Comparison of ENCODE assay signal across 10 cellular contexts in the genomic region with DNA sequence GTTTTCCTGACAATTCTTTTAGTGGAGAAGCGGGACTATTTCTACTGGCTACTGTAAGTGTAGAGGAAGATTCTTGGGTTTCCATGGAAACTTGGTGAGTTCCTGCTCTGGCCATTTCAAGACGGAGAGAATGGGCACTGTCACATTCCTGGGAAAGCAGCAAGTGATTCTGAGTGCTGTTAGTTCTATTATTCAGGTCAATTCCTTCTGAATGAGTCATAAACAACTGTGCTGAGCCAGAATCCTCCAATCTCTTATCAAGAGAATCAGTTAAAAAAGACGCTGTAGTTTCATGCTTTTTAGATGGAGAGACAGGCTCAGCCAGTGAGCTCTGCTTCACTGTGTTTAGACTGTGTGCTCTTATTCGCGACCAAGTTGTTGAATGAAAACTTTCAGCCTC. TPM values are rescaled to one million over a fixed set of nuclear protein-coding genes. Genes with fewer than 3 reads are reported as not detected.
DNase-seq lines count a peak whose midpoint lies in the region; ATAC-seq and TF ChIP-seq lines count a peak whose summit lies in the region.
"Had no signal": no experiment of that assay in that cellular context is flagged by ENCODE, and none has a peak within 500 bp of the region (broad histone marks: within the 10 kb centered on the region; RNA-seq: fewer than 3 reads in every experiment).

No MANE protein-coding gene starts in this region.

- H3K27me3 Mint-ChIP-seq in CD4-positive, alpha-beta memory T cell: no peaks in the 10 kb centered on the region
- no peaks in the 10 kb centered on the region for H3K27me3 Mint-ChIP-seq in naive thymus-derived CD4-positive, alpha-beta T cell

- H3K27ac Mint-ChIP-seq in CD4-positive, alpha-beta memory T cell: peak overlapping the region in 4 of 7 donors; percentile 1 to 59 (median 15)
- H3K27ac Mint-ChIP-seq in naive thymus-derived CD4-positive, alpha-beta T cell: peak overlapping the region in 7 of 9 donors; percentile 3 to 73 (median 69)

- DNase-seq in CD4-positive, alpha-beta memory T cell: no peak
- DNase-seq in LoVo (ENCODE audit: low spot score) (peak; percentile 48), dorsolateral prefrontal cortex (no peak), SK-N-DZ (ENCODE audit: low spot score) (no peak), GM19240 (ENCODE audit: insufficient read length, low spot score) (no peak), omental fat pad (ENCODE audit: low spot score) (no peak)
- no peak for DNase-seq in naive thymus-derived CD4-positive, alpha-beta T cell
- DNase-seq in stimulated activated CD4-positive, alpha-beta T cell treated with anti-CD3 and anti-CD28 coated beads, Interleukin-4, amount 100 ng/mL, for 4 hours: no peak
- DNase-seq: ovary, transverse colon had no signal

- no peaks in the 10 kb centered on the region for H3K27me3 ChIP-seq in CD4-positive, alpha-beta memory T cell (ENCODE audit: insufficient read depth, low read length)
- H3K27me3 ChIP-seq in dorsolateral prefrontal cortex: no peaks in the 10 kb centered on the region
- H3K27me3 ChIP-seq in naive thymus-derived CD4-positive, alpha-beta T cell (ENCODE audit: control insufficient read depth in 2 of 2, insufficient read depth in 2 of 2, low read length in 2 of 2): no peaks in the 10 kb centered on the region
- H3K27me3 ChIP-seq: ovary, transverse colon had no signal

- POLR2A ChIA-PET in CD4-positive, alpha-beta memory T cell (lab: Charles Lee; ENCODE audit: partially characterized antibody): no interaction called here
- POLR2A ChIA-PET in naive thymus-derived CD4-positive, alpha-beta T cell (lab: Charles Lee): no interaction called here

- H3K4me3 Mint-ChIP-seq in CD4-positive, alpha-beta memory T cell: peak overlapping the region in 1 of 8 donors; percentile 18
- H3K4me3 Mint-ChIP-seq in naive thymus-derived CD4-positive, alpha-beta T cell: peak overlapping the region in 5 of 10 donors; percentile 8 to 32 (median 23)

- H3K9me3 ChIP-seq in CD4-positive, alpha-beta memory T cell (ENCODE audit: control insufficient read depth in 1 of 2, low read length in 2 of 2): no peaks in the 10 kb centered on the region
- H3K9me3 ChIP-seq in naive thymus-derived CD4-positive, alpha-beta T cell (ENCODE audit: control insufficient read depth in 2 of 3, low read length in 3 of 3): no peaks in the 10 kb centered on the region
- H3K9me3 ChIP-seq: ovary, transverse colon had no signal

- H3K4me1 ChIP-seq in CD4-positive, alpha-beta memory T cell (ENCODE audit: insufficient read depth, low read length): peaks cover 31% of the 10 kb centered on the region
- peaks cover 9 to 27% of the 10 kb centered on the region in 2 donors for H3K4me1 ChIP-seq in naive thymus-derived CD4-positive, alpha-beta T cell (ENCODE audit: control insufficient read depth in 2 of 2, insufficient read depth in 2 of 2, low read length in 2 of 2)

- H3K4me3 ChIP-seq in CD4-positive, alpha-beta memory T cell (ENCODE audit: low read length in 2 of 2): no peak overlapping the region
- H3K4me3 ChIP-seq in dorsolateral prefrontal cortex: no peak overlapping the region
- no peak overlapping the region for H3K4me3 ChIP-seq in naive thymus-derived CD4-positive, alpha-beta T cell (ENCODE audit: low read length)
- H3K4me3 ChIP-seq: ovary, transverse colon had no signal

- H3K27ac ChIP-seq in CD4-positive, alpha-beta memory T cell (ENCODE audit: low read depth, low read length): no peak overlapping the region
- H3K27ac ChIP-seq in dorsolateral prefrontal cortex: peak overlapping the region in 31 of 59 donors; percentile 0 to 72 (median 47)
- H3K27ac ChIP-seq in naive thymus-derived CD4-positive, alpha-beta T cell (ENCODE audit: low read depth, low read length): no peak overlapping the region
- H3K27ac ChIP-seq: ovary, transverse colon had no signal

- CTCF ChIA-PET in CD4-positive, alpha-beta memory T cell (lab: Charles Lee; ENCODE audit: partially characterized antibody): no interaction called here
- CTCF ChIA-PET in naive thymus-derived CD4-positive, alpha-beta T cell (lab: Charles Lee): interaction anchor here (0.6 kb wide), 1 partner anchor 486 kb away, joined by 4 read pairs; no protein-coding TSS in a partner anchor

- intact Hi-C loops in CD4-positive, alpha-beta memory T cell (cut with micrococcal nuclease): loop anchor here (10.0 kb wide), 1 partner anchor 93 kb away; the partner anchor contains the start of gene ULK2
- intact Hi-C loops in dorsolateral prefrontal cortex (cut with DNase I): no loop called here
- intact Hi-C loops in naive thymus-derived CD4-positive, alpha-beta T cell (cut with micrococcal nuclease): no loop called here

- peaks cover 30 to 45% (median 39%) of the 10 kb centered on the region in 4 donors for H3K4me1 Mint-ChIP-seq in CD4-positive, alpha-beta memory T cell
- peaks cover 33 to 78% (median 55%) of the 10 kb centered on the region in 7 donors for H3K4me1 Mint-ChIP-seq in naive thymus-derived CD4-positive, alpha-beta T cell

- no peak for ATAC-seq in naive thymus-derived CD4-positive, alpha-beta T cell
- ATAC-seq in omental fat pad (ENCODE audit: low FRiP score): no peak

- H3K9me3 Mint-ChIP-seq in CD4-positive, alpha-beta memory T cell: no peaks in the 10 kb centered on the region
- peaks cover 0 to 4% (median 0%) of the 10 kb centered on the region in 11 donors for H3K9me3 Mint-ChIP-seq in naive thymus-derived CD4-positive, alpha-beta T cell

- no peak for TF ChIP-seq CTCF in dorsolateral prefrontal cortex (IDR thresholded peaks at IDR 0.05 in 54 of 56, conservative IDR thresholded peaks at IDR 0.05 in 2 of 56; ENCODE audit: low read depth in 1 of 56, partially characterized antibody in 56 of 56)
- TF ChIP-seq CTCF in omental fat pad (IDR thresholded peaks at IDR 0.05): no peak

- peaks cover 34% of the 10 kb centered on the region for H3K36me3 ChIP-seq in CD4-positive, alpha-beta memory T cell (ENCODE audit: insufficient read depth, low read length)
- peaks cover 9 to 51% (median 10%) of the 10 kb centered on the region in 3 experiments for H3K36me3 ChIP-seq in naive thymus-derived CD4-positive, alpha-beta T cell (ENCODE audit: control insufficient read depth in 2 of 3, insufficient read depth in 3 of 3, low read length in 3 of 3)
- H3K36me3 ChIP-seq: ovary had no signal

- H3K36me3 Mint-ChIP-seq in CD4-positive, alpha-beta memory T cell: peaks cover 51 to 66% of the 10 kb centered on the region in 2 donors
- peaks cover 18 to 53% (median 26%) of the 10 kb centered on the region in 5 donors for H3K36me3 Mint-ChIP-seq in naive thymus-derived CD4-positive, alpha-beta T cell

RNA-seq across cellular contexts. Expression of gene AKAP10, which starts 19.6 kb away (rescaled TPM):
- total RNA-seq in CD4-positive, alpha-beta memory T cell: 10 to 100 TPM; 58.3 to 72.1 TPM
- 10 to 100 TPM; 23.5 to 30.6 TPM for polyA plus RNA-seq in CD4-positive, alpha-beta memory T cell
- 10 to 100 TPM; 47.3 to 84.2 (median 63.2) TPM for total RNA-seq in dorsolateral prefrontal cortex
- 10 to 100 TPM; 40.5 to 69.0 (median 51.0) TPM for total RNA-seq in naive thymus-derived CD4-positive, alpha-beta T cell
- polyA plus RNA-seq in naive thymus-derived CD4-positive, alpha-beta T cell: 10 to 100 TPM; 17.0 to 34.2 TPM
- 11.3 and 16.6 TPM in 2 replicates for polyA plus RNA-seq in SK-N-DZ (2014; cell fraction: cytosol; rRNA removed)
- polyA plus RNA-seq in SK-N-DZ (2014; cell fraction: nucleus; rRNA removed): 17.8 and 19.1 TPM in 2 replicates
- 10 to 100 TPM; 21.9 to 39.1 (median 30.3) TPM for total RNA-seq in omental fat pad

RNA-seq across cellular contexts. Expression of gene SPECC1, which starts 51.1 kb away (rescaled TPM):
- 10 to 100 TPM; 12.8 to 13.4 TPM for total RNA-seq in CD4-positive, alpha-beta memory T cell
- 1 to 10 TPM; 1.7 to 4.6 TPM for polyA plus RNA-seq in CD4-positive, alpha-beta memory T cell
- total RNA-seq in dorsolateral prefrontal cortex (100 to 1,000 TPM; 140 to 321 (median 197) TPM), omental fat pad (100 to 1,000 TPM in 1 of 4 donors, 10 to 100 TPM in 3; 34.2 to 114 (median 53.1) TPM)
- total RNA-seq in naive thymus-derived CD4-positive, alpha-beta T cell: 10 to 100 TPM in 1 of 5 experiments, 1 to 10 TPM in 4; 1.2 to 37.5 (median 5.7) TPM
- polyA plus RNA-seq in naive thymus-derived CD4-positive, alpha-beta T cell: 1 to 10 TPM; 2.6 to 4.7 TPM
- 13.0 and 15.9 TPM in 2 replicates for polyA plus RNA-seq in SK-N-DZ (2014; cell fraction: cytosol; rRNA removed)
- polyA plus RNA-seq in SK-N-DZ (2014; cell fraction: nucleus; rRNA removed): 14.6 and 16.0 TPM in 2 replicates

Comparison
In these comparisons a context has a peak if more than half of its experiments do, and no peak if none do; other contexts are left out.
1. H3K27ac ChIP-seq: peak in dorsolateral prefrontal cortex (31 of 59); none in CD4-positive, alpha-beta memory T cell (single experiment) and naive thymus-derived CD4-positive, alpha-beta T cell (single experiment).